ENCODE assay signal across 1 cellular context in the genomic region with DNA sequence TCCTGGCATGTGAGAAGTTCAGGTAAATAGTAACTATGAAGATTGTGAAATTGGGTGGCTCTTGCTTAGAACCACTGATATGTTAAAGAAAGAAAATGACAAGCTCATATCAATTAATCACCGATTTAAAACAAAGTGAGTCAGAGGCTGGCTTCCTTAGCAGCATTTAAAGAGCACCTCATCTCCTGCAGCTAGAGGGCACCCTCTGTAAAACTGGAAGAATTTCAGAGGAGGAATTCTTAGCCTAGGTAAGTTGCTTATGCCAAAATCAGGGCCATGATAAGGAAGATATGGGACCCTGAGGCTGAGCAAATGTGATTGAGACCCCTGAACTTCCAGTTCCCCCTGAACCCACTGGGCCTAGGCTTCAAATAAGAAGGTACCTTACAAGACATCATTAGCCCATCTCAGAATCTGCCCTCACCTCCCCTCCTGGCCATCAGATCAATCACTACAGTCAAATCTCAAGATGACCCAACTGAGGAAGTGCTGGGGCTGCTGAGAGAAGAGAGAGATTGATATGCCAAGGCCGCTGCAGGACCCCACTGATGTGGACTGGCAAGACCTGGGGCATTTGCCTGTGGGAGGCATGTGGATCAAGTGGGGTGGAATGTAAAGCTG.
TF ChIP-seq lines count a peak whose summit lies in the region.

No MANE protein-coding gene starts in this region.

TF ChIP-seq in GM23338, 12 proteins besides CTCF, POLR2A, EP300 and RAD21 (continued from another document):
- no peak for TF ChIP-seq ZNF462 (CRISPR knock-in tag; IDR thresholded peaks at IDR 0.05)
- TF ChIP-seq POLR2AphosphoS5 (IDR thresholded peaks at IDR 0.05; ENCODE audit: low read depth) = no peak
- TF ChIP-seq STAT1 (IDR thresholded peaks at IDR 0.05; ENCODE audit: unreplicated experiment) = no peak
